In the genomic region with DNA sequence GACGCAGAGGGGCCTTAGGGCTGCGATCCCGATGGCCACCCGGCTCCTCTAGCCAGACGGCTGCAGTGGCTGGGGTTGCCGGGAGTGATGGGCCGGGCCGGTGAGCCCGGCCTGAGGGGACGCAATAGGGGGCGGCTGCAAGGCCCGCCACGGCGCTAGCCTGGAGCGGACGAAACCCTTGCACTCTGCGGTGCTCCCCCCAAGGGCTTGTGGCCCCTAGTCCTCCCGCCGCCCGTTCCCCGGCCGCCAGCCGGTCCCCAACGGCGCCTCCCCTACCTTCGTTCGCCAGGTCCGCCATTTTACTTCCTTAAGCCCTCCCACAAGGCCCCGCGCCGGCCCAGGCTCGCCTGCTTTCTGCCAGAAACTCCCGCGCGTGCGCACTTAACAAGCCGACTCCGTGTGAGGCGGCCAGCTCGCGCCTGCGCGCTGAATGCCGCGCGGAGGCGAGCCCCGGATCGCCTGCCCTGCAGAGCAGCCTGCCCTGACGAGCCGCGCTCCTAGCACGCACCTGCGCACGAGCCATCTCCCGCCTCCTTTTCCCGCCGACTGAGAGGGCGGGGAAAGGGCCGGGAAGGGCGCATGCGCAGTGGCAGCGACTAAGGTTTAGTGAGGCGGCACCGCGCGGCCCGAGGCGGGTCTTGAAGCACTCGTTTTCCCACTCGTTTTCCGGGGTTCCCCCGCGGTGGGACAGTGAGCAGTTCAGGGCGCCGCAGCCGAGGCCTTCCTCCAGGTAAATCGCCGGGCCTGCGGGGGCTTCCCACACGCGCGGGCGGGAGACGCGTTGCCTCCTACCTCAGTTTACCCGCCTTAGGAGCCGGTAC, we compare ENCODE assay signal across 8 cellular contexts. TPM values are rescaled to one million over a fixed set of nuclear protein-coding genes. Genes with fewer than 3 reads are reported as not detected.
A peak's percentile ranks its signal among the peaks of the same experiment; 100 is the strongest.
DNase-seq lines count a peak whose midpoint lies in the region; ATAC-seq, FAIRE-seq and TF ChIP-seq lines count a peak whose summit lies in the region.

Gene RANBP3, minus strand, starts transcription at position 356 of the 821 bp plus-strand sequence. Its CDS starts 58 bp downstream, at position 298.

- peak; percentile 91 for ATAC-seq in GM19035 (IDR thresholded peaks at IDR 0.05; ENCODE audit: unreplicated experiment)
- peak; percentile 87 for ATAC-seq in HG03354 (IDR thresholded peaks at IDR 0.05; ENCODE audit: poor library complexity, severe bottlenecking, unreplicated experiment)

- H4K20me1 ChIP-seq in keratinocyte (ENCODE audit: control insufficient read depth, extremely low read depth, insufficient read depth, low read length): peaks cover 15% of the 10 kb centered on the region

- dilution Hi-C loops in keratinocyte (cut with MboI; ENCODE audit: extremely low pct_ligation_motif_present, low sequenced_read_pairs): no loop called here

- peak within 1 kb of the TSS; percentile 90 for H2AFZ ChIP-seq in keratinocyte (ENCODE audit: control insufficient read depth, low read length)

- peak within 1 kb of the TSS; percentile 85 for H3K27ac ChIP-seq in keratinocyte (ENCODE audit: control insufficient read depth, insufficient read depth, low read length)

- TF ChIP-seq CTCF in AG09319 (IDR thresholded peaks at IDR 0.05; ENCODE audit: low read depth, low read length) (no peak), keratinocyte (optimal IDR thresholded peaks at IDR 0.05 in 1 of 3, IDR thresholded peaks at IDR 0.05 in 1 of 3, conservative IDR thresholded peaks at IDR 0.05 in 1 of 3; ENCODE audit: extremely low read depth in 1 of 3, insufficient read depth in 2 of 3, low read length in 3 of 3) (no peak)

- H3K79me2 ChIP-seq in keratinocyte (ENCODE audit: control insufficient read depth, insufficient read depth, low read length): peaks cover 56% of the 10 kb centered on the region

- H3K9me1 ChIP-seq in keratinocyte (ENCODE audit: control insufficient read depth, extremely low read depth, insufficient read depth, low read length): no peaks in the 10 kb centered on the region

- H3K4me3 ChIP-seq in keratinocyte (ENCODE audit: control insufficient read depth in 2 of 3, extremely low read depth in 1 of 3, insufficient read depth in 2 of 3, low read depth in 1 of 3, low read length in 3 of 3): peak within 1 kb of the TSS; percentile 81 to 97 (median 82)

- FAIRE-seq in keratinocyte (lab: Jason Lieb, UNC): no peak

- H3K27me3 ChIP-seq in keratinocyte (ENCODE audit: control insufficient read depth, extremely low read depth, insufficient read depth, low read length): no peaks in the 10 kb centered on the region

- H3K36me3 ChIP-seq in keratinocyte (ENCODE audit: control insufficient read depth in 2 of 2, extremely low read depth in 1 of 2, insufficient read depth in 2 of 2, low read length in 2 of 2): peaks cover 9 to 18% of the 10 kb centered on the region in 2 experiments

- H3K4me1 ChIP-seq in keratinocyte (ENCODE audit: control insufficient read depth, extremely low read depth, insufficient read depth, low read length): peaks cover 23% of the 10 kb centered on the region

- H3K9me3 ChIP-seq in keratinocyte (ENCODE audit: control insufficient read depth, low read depth, low read length): no peaks in the 10 kb centered on the region

- DNase-seq in AG09319 (ENCODE audit: extremely low read depth, low read depth): peak; percentile 99
- DNase-seq in NCI-H446 treated with DMSO at 0.1 percent for 48 hours (lab: John Stamatoyannopoulos, UW): peak; percentile 99
- peak; percentile 98 for DNase-seq in activated CD4-positive, CD25-positive, alpha-beta regulatory T cell treated with anti-CD3 and anti-CD28 coated beads, Interleukin-2, amount 50 U/mL, for 72 hours
- DNase-seq in cerebellar nuclear complex (lab: John Stamatoyannopoulos, UW): peak; percentile 74 to 84
- DNase-seq in keratinocyte (ENCODE audit: low read depth, low spot score): peak; percentile 97
- DNase-seq in stimulated activated CD4-positive, alpha-beta T cell treated with anti-CD3 and anti-CD28 coated beads, Interleukin-15, amount 100 ng/mL, for 1 hour (ENCODE audit: low read depth in 1 of 2, low spot score in 1 of 2): peak; percentile 95 to 97

- peak within 1 kb of the TSS; percentile 92 for H3K9ac ChIP-seq in keratinocyte (ENCODE audit: control insufficient read depth, extremely low read depth, insufficient read depth, low read length)

- peak within 1 kb of the TSS; percentile 99 for H3K4me2 ChIP-seq in keratinocyte (ENCODE audit: control insufficient read depth, extremely low read depth, insufficient read depth, low read depth, low read length)

RNA-seq across cellular contexts. Expression of gene RANBP3, which starts in this region (rescaled TPM):
- polyA plus RNA-seq in keratinocyte: 36.4 to 61.4 TPM (median 44.6 TPM) in 3 replicates
- 14.4 TPM for polyA plus RNA-seq in keratinocyte (2011; ENCODE audit: low read depth)
- 28.9 and 55.0 TPM in 2 replicates for polyA plus RNA-seq in keratinocyte (2011; cell fraction: cytosol; rRNA removed)
- 41.3 and 61.5 TPM in 2 replicates for polyA plus RNA-seq in keratinocyte (2011; cell fraction: nucleus; rRNA removed)
- 28.9 and 55.7 TPM in 2 replicates for polyA plus RNA-seq in keratinocyte (2012; ENCODE audit: low replicate concordance)
- 37.0 to 68.2 TPM (median 38.0 TPM) in 3 replicates for polyA minus RNA-seq in keratinocyte
- 38.9 TPM for polyA minus RNA-seq in keratinocyte (2011; cell fraction: cytosol; rRNA and poly(A)+ RNA removed)
- 20.0 and 33.6 TPM in 2 replicates for polyA minus RNA-seq in keratinocyte (2011; cell fraction: nucleus; rRNA and poly(A)+ RNA removed)

Comparison
In these comparisons a context has a peak if more than half of its experiments do, and no peak if none do; other contexts are left out.
1. Peak in every context shown above with its lines: DNase-seq, ATAC-seq, H3K4me3 ChIP-seq and H3K27ac ChIP-seq.